ENCODE assay signal across 9 cellular contexts in the genomic region with DNA sequence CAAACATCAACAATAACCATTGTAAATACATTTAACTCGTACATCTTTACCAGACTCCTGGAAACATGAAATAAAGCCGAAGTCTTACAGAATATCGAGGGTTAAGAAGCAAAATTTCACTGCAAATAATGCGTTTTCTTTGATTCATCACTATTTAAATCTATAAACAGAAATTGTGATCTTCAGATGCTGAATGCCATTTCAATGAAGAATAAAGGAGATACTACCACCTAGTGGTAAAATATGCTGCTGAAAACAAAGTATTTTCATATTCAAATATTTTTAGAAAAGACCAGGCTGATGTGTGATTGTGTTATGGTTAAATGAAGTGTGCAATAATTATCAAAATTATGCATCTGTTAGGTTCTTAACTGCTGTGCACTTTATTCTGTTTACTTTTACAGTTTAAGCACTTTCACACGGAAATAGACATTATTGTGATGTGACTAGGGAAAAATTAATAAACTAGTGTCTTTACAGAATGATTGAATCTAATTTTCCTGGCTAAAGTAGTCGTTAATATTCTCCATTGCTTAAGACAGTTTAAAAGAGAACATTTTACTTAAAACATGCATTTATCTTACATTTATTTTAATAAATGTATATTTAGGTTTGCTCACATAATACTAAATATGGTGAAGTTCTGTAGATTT.
DNase-seq lines count a peak whose midpoint lies in the region; ATAC-seq, FAIRE-seq and TF ChIP-seq lines count a peak whose summit lies in the region.
"Had no signal": no experiment of that assay in that cellular context is flagged by ENCODE, and none has a peak within 500 bp of the region (broad histone marks: within the 10 kb centered on the region; RNA-seq: fewer than 3 reads in every experiment).

No MANE protein-coding gene starts in this region.

- no peaks in the 10 kb centered on the region for H3K36me3 Mint-ChIP-seq in nephron progenitor cell (ENCODE audit: low read depth)

- H3K27me3 Mint-ChIP-seq in nephron progenitor cell (ENCODE audit: low read depth, poor library complexity): no peaks in the 10 kb centered on the region
- H3K27me3 Mint-ChIP-seq: T-helper 17 cell had no signal

- no peaks in the 10 kb centered on the region for H3K4me1 Mint-ChIP-seq in nephron progenitor cell
- H3K4me1 Mint-ChIP-seq: T-helper 17 cell had no signal

- ATAC-seq in HG03457 (IDR thresholded peaks at IDR 0.05; ENCODE audit: unreplicated experiment) (no peak), HG03521 (IDR thresholded peaks at IDR 0.05; ENCODE audit: unreplicated experiment) (no peak)
- ATAC-seq: T-helper 17 cell had no signal

- peaks cover 19% of the 10 kb centered on the region for H3K9me3 Mint-ChIP-seq in nephron progenitor cell

- FAIRE-seq in H54 (lab: Jason Lieb, UNC): no peak

- H3K4me3 ChIP-seq in GM12865 (ENCODE audit: low read depth, low read length): no peak overlapping the region

- DNase-seq in GM12865 (ENCODE audit: low read depth) (peak; percentile 1), NCI-H1105 treated with DMSO at 0.1 percent for 48 hours (lab: John Stamatoyannopoulos, UW) (peak; percentile 80), astrocyte of the hippocampus (ENCODE audit: low read depth, low spot score) (peak; percentile 5), nephron progenitor cell (no peak), H54 (ENCODE audit: insufficient read length, low spot score) (no peak)
- DNase-seq in NK-92 treated with Interleukin-12 subunit alpha and Interleukin-12 subunit beta, amount 100 ng/mL, for 24 hours (lab: John Stamatoyannopoulos, UW): no peak
- DNase-seq: T-helper 17 cell had no signal

- H3K27ac Mint-ChIP-seq in nephron progenitor cell: no peak overlapping the region
- H3K27ac Mint-ChIP-seq: T-helper 17 cell had no signal

- no peak for TF ChIP-seq POLR2A in H54 (IDR thresholded peaks at IDR 0.05; ENCODE audit: low read depth, low read length)

- H3K4me3 Mint-ChIP-seq in nephron progenitor cell: no peak overlapping the region
- H3K4me3 Mint-ChIP-seq: T-helper 17 cell had no signal

- TF ChIP-seq CTCF in GM12865 (IDR thresholded peaks at IDR 0.05; ENCODE audit: insufficient read depth, low read depth, low read length, missing control alignments): peak; percentile 26
- TF ChIP-seq CTCF in nephron progenitor cell (IDR thresholded peaks at IDR 0.05): peak; percentile 37

Comparison
In these comparisons a context has a peak if more than half of its experiments do, and no peak if none do; other contexts are left out.
1. DNase-seq: peak in GM12865 (single experiment), NCI-H1105 treated with DMSO at 0.1 percent for 48 hours (single experiment) and astrocyte of the hippocampus (single experiment); none in nephron progenitor cell (single experiment), NK-92 treated with Interleukin-12 subunit alpha and Interleukin-12 subunit beta, amount 100 ng/mL, for 24 hours (single experiment) and H54 (single experiment).